ENCODE assay signal across 8 cellular contexts in the genomic region with DNA sequence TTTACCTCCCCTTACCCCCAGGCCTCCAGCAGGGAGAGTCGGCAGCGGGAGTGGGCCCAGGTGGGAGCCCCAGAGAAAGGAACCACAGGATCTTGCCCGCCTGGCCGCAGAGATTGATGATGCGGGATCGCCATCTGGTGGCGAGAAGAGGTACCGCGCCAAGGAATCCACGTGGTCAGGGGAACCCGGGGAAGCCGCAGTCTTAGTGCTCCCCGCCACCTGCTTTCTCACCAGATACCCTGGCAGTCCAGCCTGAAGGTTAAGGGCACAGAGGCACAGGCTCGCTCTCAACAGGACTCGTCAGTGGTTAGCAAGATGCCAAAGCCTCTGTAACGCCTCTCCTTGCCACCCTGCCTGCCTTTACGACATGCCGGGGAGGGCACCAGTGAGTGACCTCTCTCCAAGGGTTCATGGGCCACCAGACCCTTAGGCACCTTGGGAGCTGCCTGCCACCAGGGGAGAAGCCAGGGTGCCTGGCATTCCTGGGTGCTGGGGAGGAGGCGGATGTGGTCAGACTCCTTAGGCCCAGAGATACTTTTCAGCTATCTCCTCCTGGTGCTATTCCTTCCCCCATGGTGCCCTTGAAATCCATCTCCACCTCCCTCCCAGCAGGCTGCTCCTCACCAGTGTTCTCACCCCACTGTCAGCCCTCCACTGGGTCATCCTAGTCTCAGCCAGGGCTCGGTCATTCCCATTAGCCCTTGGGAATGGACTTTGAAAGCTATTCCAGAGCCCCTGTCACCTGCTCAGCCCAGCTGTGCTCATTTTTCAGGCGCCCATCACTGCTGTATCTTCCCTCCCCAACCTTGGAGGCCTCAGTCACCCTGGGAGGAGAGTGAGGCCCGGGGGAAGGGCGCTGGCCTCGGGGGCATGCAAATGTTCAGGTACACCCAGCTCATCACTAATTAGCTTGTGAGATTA. TPM values are rescaled to one million over a fixed set of nuclear protein-coding genes. Genes with fewer than 3 reads are reported as not detected.
DNase-seq lines count a peak whose midpoint lies in the region; ATAC-seq, FAIRE-seq and TF ChIP-seq lines count a peak whose summit lies in the region.

No MANE protein-coding gene starts in this region.

- FAIRE-seq in HepG2 (lab: Jason Lieb, UNC): peak; percentile 52

- in situ Hi-C loops in HepG2 (cut with HindIII; ENCODE audit: extremely low pct_ligation_motif_present, low pct_unique_long_range_greater_than_20kb): loop anchor here (5.0 kb wide), 2 partner anchors 39 to 99 kb away; partner anchors contain the start of gene AANAT

- TF ChIP-seq EP300 in HepG2 (IDR thresholded peaks at IDR 0.05; ENCODE audit: low read depth in 2 of 2, low read length in 2 of 2) (no peak), HepG2 (CRISPR knock-in tag; IDR thresholded peaks at IDR 0.05; ENCODE audit: borderline replicate concordance) (peak; percentile 52; the same call in 1 of the 2 replicates)

- no peaks in the 10 kb centered on the region for H3K9me3 Mint-ChIP-seq in HFFc6

- no peak overlapping the region for H3K27ac ChIP-seq in HepG2 (ENCODE audit: extremely low read length, insufficient read depth, low read length)

- H3K79me2 ChIP-seq in HepG2 (ENCODE audit: insufficient read depth, low read length): no peaks in the 10 kb centered on the region

- peaks cover 10% of the 10 kb centered on the region for H3K27me3 Mint-ChIP-seq in HFFc6 (ENCODE audit: insufficient read depth)

- peak overlapping the region; percentile 94 for H2AFZ ChIP-seq in HepG2 (ENCODE audit: low read length)

- TF ChIP-seq RAD21 in HepG2 (CRISPR knock-in tag; IDR thresholded peaks at IDR 0.05): peak; percentile 99

- peak overlapping the region in 2 of 3 experiments; percentile 27 to 73; a peak in 4 of 6 replicates for H3K4me3 ChIP-seq in HepG2 (replicated peaks in 1 of 3; ENCODE audit: insufficient read depth in 1 of 3, low read depth in 2 of 3, low read length in 3 of 3)

- POLR2A ChIA-PET in HepG2 (lab: Yijun Ruan, JAX): interaction anchor here (0.8 to 1.6 kb wide), 6 partner anchors 9 to 48 kb away, joined by 3 to 4 read pairs (median 3); partner anchors contain the start of gene AANAT

- no peaks in the 10 kb centered on the region for H4K20me1 ChIP-seq in HepG2 (ENCODE audit: insufficient read depth, low read length)

- no peaks in the 10 kb centered on the region for H3K36me3 ChIP-seq in HepG2 (replicated peaks in 1 of 2; ENCODE audit: control insufficient read depth in 1 of 2, insufficient read depth in 2 of 2, low read length in 2 of 2)

- H3K4me3 Mint-ChIP-seq in HFFc6: no peak overlapping the region

- no peak overlapping the region for H3K27ac Mint-ChIP-seq in HFFc6

- H3K9ac ChIP-seq in HepG2 (ENCODE audit: insufficient read depth, low read depth, low read length): peak overlapping the region; percentile 45; the same call in 1 of the 2 replicates

- WGBS in HepG2 (ENCODE audit: low lambda C conversion rate): 9% methylated on average over 11 of the region's 24 CpGs

- no peak for TF ChIP-seq POLR2A in HepG2 (IDR thresholded peaks at IDR 0.05; ENCODE audit: insufficient read depth in 1 of 2, low read depth in 2 of 2, low read length in 2 of 2)

- H3K4me2 ChIP-seq in HepG2 (ENCODE audit: low read depth, low read length): peak overlapping the region; percentile 96

- peaks cover 0 to 16% of the 10 kb centered on the region in 2 experiments; a peak in 4 of 5 replicates for H3K27me3 ChIP-seq in HepG2 (ENCODE audit: control insufficient read depth in 1 of 2, insufficient read depth in 2 of 2, low read length in 2 of 2)

- no peaks in the 10 kb centered on the region for H3K9me3 ChIP-seq in HepG2 (ENCODE audit: low read length)

- intact Hi-C loops in HepG2 (cut with micrococcal nuclease; ENCODE audit: unreplicated experiment): loop anchor here (1.0 kb wide), 3 partner anchors 40 to 98 kb away; no protein-coding TSS in a partner anchor

- BruUV-seq in HepG2 (replicated peaks; lab: Mats Ljungman, UMichigan): no TSS peak

- no peaks in the 10 kb centered on the region for H3K36me3 Mint-ChIP-seq in HFFc6 (ENCODE audit: low read depth)

- TF ChIP-seq CTCF in HFFc6 (IDR thresholded peaks at IDR 0.05) (peak; percentile 99), HepG2 (CRISPR knock-in tag; IDR thresholded peaks at IDR 0.05) (peak; percentile 100)

- peaks cover 56% of the 10 kb centered on the region for H3K4me1 ChIP-seq in HepG2 (ENCODE audit: insufficient read depth, low read length)

- ATAC-seq in HepG2 (peak; percentile 74), HG03378 (IDR thresholded peaks at IDR 0.05; ENCODE audit: unreplicated experiment) (no peak)

- CTCF ChIA-PET in HepG2 (lab: Yijun Ruan, JAX; ENCODE audit: low intra/inter-chr PET ratio, low total read pairs): interaction anchor here (1.2 to 4.5 kb wide), 7 partner anchors 32 to 98 kb away, joined by 4 to 86 read pairs (median 11); partner anchors contain the start of gene AANAT

- peaks cover 17% of the 10 kb centered on the region for H3K4me1 Mint-ChIP-seq in HFFc6 (ENCODE audit: low read depth)

- DNase-seq in DMS 273 treated with DMSO at 0.1 percent for 48 hours (lab: John Stamatoyannopoulos, UW): peak; percentile 38
- DNase-seq in HFFc6: peak; percentile 49
- DNase-seq in NCI-H524 treated with DMSO at 0.1 percent for 48 hours (lab: John Stamatoyannopoulos, UW): peak; percentile 65
- peak; percentile 92 for DNase-seq in activated CD4-positive, alpha-beta T cell treated with anti-CD3 and anti-CD28 coated beads for 48 hours
- peak; percentile 88 for DNase-seq in cerebellum (ENCODE audit: low spot score)
- peak; percentile 69 for DNase-seq in HepG2 (ENCODE audit: low spot score)
- DNase-seq in stimulated activated CD4-positive, alpha-beta T cell treated with anti-CD3 and anti-CD28 coated beads, TNF-alpha, amount 100 ng/mL, for 24 hours (ENCODE audit: low read depth in 3 of 3): peak; percentile 79 to 88 (median 81)

RNA-seq across cellular contexts. Expression of gene RHBDF2, which starts 5.4 kb away (rescaled TPM):
- total RNA-seq in HFFc6 (2021; fragmentation: NEBNext Ultra II Directional; extraction: Animal tissue kit (Norgen Biotek cat#: 25700)): 10 to 100 TPM in 2 of 6 experiments, 1 to 10 TPM in 4; 7.1 to 13.1 (median 9.4) TPM
- 2.4 TPM for total RNA-seq in cerebellum
- 4.2 and 7.8 TPM in 2 replicates for total RNA-seq in HepG2 (2016; rRNA removed; fragmentation: Illumina TruSeq; extraction: Trizol)
- 3.3 and 3.4 TPM in 2 replicates for total RNA-seq in HepG2 (2016; cell fraction: cytosol; rRNA removed; fragmentation: Illumina TruSeq; extraction: Trizol; ENCODE audit: low read depth)
- total RNA-seq in HepG2 (2016; cell fraction: insoluble cytoplasmic fraction; rRNA removed; fragmentation: Illumina TruSeq; extraction: Trizol): 2.8 and 8.6 TPM in 2 replicates
- total RNA-seq in HepG2 (2016; cell fraction: membrane; rRNA removed; fragmentation: Illumina TruSeq; extraction: Trizol): 3.2 and 3.5 TPM in 2 replicates
- total RNA-seq in HepG2 (2016; cell fraction: nucleus; rRNA removed; fragmentation: Illumina TruSeq; extraction: Trizol): 10.0 and 14.7 TPM in 2 replicates
- 24.2 and 27.6 TPM in 2 replicates for polyA plus RNA-seq in HepG2 (2011; rRNA removed)
- polyA plus RNA-seq in HepG2 (2011; cell fraction: cytosol; rRNA removed): 9.7 and 15.2 TPM in 2 replicates
- 96.1 and 124 TPM in 2 replicates for polyA plus RNA-seq in HepG2 (2011; cell fraction: nucleus; rRNA removed)
- 17.9 and 27.7 TPM in 2 replicates for polyA plus RNA-seq in HepG2 (2012)
- polyA plus RNA-seq in HepG2 (2016; cell fraction: cytosol; fragmentation: Illumina TruSeq; extraction: Trizol; ENCODE audit: low read depth): 1.2 and 1.5 TPM in 2 replicates
- polyA plus RNA-seq in HepG2 (2016; cell fraction: insoluble cytoplasmic fraction; fragmentation: Illumina TruSeq; extraction: Trizol; ENCODE audit: low read depth): 3.8 and 4.6 TPM in 2 replicates
- polyA plus RNA-seq in HepG2 (2016; cell fraction: membrane; fragmentation: Illumina TruSeq; extraction: Trizol; ENCODE audit: low read depth): 2.0 and 3.1 TPM in 2 replicates
- polyA plus RNA-seq in HepG2 (2016; cell fraction: nucleus; fragmentation: Illumina TruSeq; extraction: Trizol; ENCODE audit: insufficient read depth, low read depth): 23.9 and 27.3 TPM in 2 replicates
- 8.1 and 40.4 TPM in 2 replicates for polyA minus RNA-seq in HepG2 (2011; rRNA and poly(A)+ RNA removed; ENCODE audit: low replicate concordance)
- polyA minus RNA-seq in HepG2 (2011; cell fraction: cytosol; rRNA and poly(A)+ RNA removed): 12.8 and 13.5 TPM in 2 replicates
- polyA minus RNA-seq in HepG2 (2011; cell fraction: nucleus; rRNA and poly(A)+ RNA removed): 26.5 and 30.6 TPM in 2 replicates

RNA-seq across cellular contexts. Expression of gene CYGB, which starts 30.8 kb away (rescaled TPM):
- total RNA-seq in HFFc6 (2021; fragmentation: NEBNext Ultra II Directional; extraction: Animal tissue kit (Norgen Biotek cat#: 25700)): under 1 TPM; 0.26 to 0.66 (median 0.33) TPM
- total RNA-seq in cerebellum (5.6 TPM), HepG2 (2016; rRNA removed; fragmentation: Illumina TruSeq; extraction: Trizol) (27.1 and 28.9 TPM in 2 replicates)
- 5.2 and 8.2 TPM in 2 replicates for total RNA-seq in HepG2 (2016; cell fraction: cytosol; rRNA removed; fragmentation: Illumina TruSeq; extraction: Trizol; ENCODE audit: low read depth)
- total RNA-seq in HepG2 (2016; cell fraction: insoluble cytoplasmic fraction; rRNA removed; fragmentation: Illumina TruSeq; extraction: Trizol): 25.6 and 28.4 TPM in 2 replicates
- total RNA-seq in HepG2 (2016; cell fraction: membrane; rRNA removed; fragmentation: Illumina TruSeq; extraction: Trizol): 16.6 and 21.7 TPM in 2 replicates
- total RNA-seq in HepG2 (2016; cell fraction: nucleus; rRNA removed; fragmentation: Illumina TruSeq; extraction: Trizol): 14.7 and 17.2 TPM in 2 replicates
- 18.9 and 23.3 TPM in 2 replicates for polyA plus RNA-seq in HepG2 (2011; rRNA removed)
- 19.3 and 25.5 TPM in 2 replicates for polyA plus RNA-seq in HepG2 (2011; cell fraction: cytosol; rRNA removed)
- polyA plus RNA-seq in HepG2 (2011; cell fraction: nucleus; rRNA removed): 17.6 and 23.0 TPM in 2 replicates
- polyA plus RNA-seq in HepG2 (2012): 20.2 and 20.5 TPM in 2 replicates
- polyA plus RNA-seq in HepG2 (2016; cell fraction: cytosol; fragmentation: Illumina TruSeq; extraction: Trizol; ENCODE audit: low read depth): 6.2 and 7.9 TPM in 2 replicates
- polyA plus RNA-seq in HepG2 (2016; cell fraction: insoluble cytoplasmic fraction; fragmentation: Illumina TruSeq; extraction: Trizol; ENCODE audit: low read depth): 28.7 and 30.6 TPM in 2 replicates
- polyA plus RNA-seq in HepG2 (2016; cell fraction: membrane; fragmentation: Illumina TruSeq; extraction: Trizol; ENCODE audit: low read depth): 21.0 and 21.3 TPM in 2 replicates
- 24.9 and 26.1 TPM in 2 replicates for polyA plus RNA-seq in HepG2 (2016; cell fraction: nucleus; fragmentation: Illumina TruSeq; extraction: Trizol; ENCODE audit: insufficient read depth, low read depth)
- 0.26 and 16.8 TPM in 2 replicates for polyA minus RNA-seq in HepG2 (2011; rRNA and poly(A)+ RNA removed; ENCODE audit: low replicate concordance)
- 9.7 and 11.8 TPM in 2 replicates for polyA minus RNA-seq in HepG2 (2011; cell fraction: cytosol; rRNA and poly(A)+ RNA removed)
- polyA minus RNA-seq in HepG2 (2011; cell fraction: nucleus; rRNA and poly(A)+ RNA removed): 12.9 and 17.7 TPM in 2 replicates

RNA-seq across cellular contexts. Expression of gene PRCD, which starts 33.2 kb away (rescaled TPM):
- not detected for total RNA-seq in HFFc6 (2021; fragmentation: NEBNext Ultra II Directional; extraction: Animal tissue kit (Norgen Biotek cat#: 25700))
- total RNA-seq in cerebellum (5.7 TPM), HepG2 (2016; rRNA removed; fragmentation: Illumina TruSeq; extraction: Trizol) (0.52 TPM in 1 of 2 replicates, not detected in the other)
- not detected in 2 replicates for total RNA-seq in HepG2 (2016; cell fraction: cytosol; rRNA removed; fragmentation: Illumina TruSeq; extraction: Trizol; ENCODE audit: low read depth)
- total RNA-seq in HepG2 (2016; cell fraction: insoluble cytoplasmic fraction; rRNA removed; fragmentation: Illumina TruSeq; extraction: Trizol): 0.36 and 0.48 TPM in 2 replicates
- not detected in 2 replicates for total RNA-seq in HepG2 (2016; cell fraction: membrane; rRNA removed; fragmentation: Illumina TruSeq; extraction: Trizol)
- not detected in 2 replicates for total RNA-seq in HepG2 (2016; cell fraction: nucleus; rRNA removed; fragmentation: Illumina TruSeq; extraction: Trizol)
- polyA plus RNA-seq in HepG2 (2011; rRNA removed): 0.35 and 0.51 TPM in 2 replicates
- not detected in 2 replicates for polyA plus RNA-seq in HepG2 (2011; cell fraction: cytosol; rRNA removed)
- 0.06 TPM in 1 of 2 replicates, not detected in the other for polyA plus RNA-seq in HepG2 (2011; cell fraction: nucleus; rRNA removed)
- 0.61 and 0.71 TPM in 2 replicates for polyA plus RNA-seq in HepG2 (2012)
- polyA plus RNA-seq in HepG2 (2016; cell fraction: cytosol; fragmentation: Illumina TruSeq; extraction: Trizol; ENCODE audit: low read depth): 0.25 TPM in 1 of 2 replicates, not detected in the other
- not detected in 2 replicates for polyA plus RNA-seq in HepG2 (2016; cell fraction: insoluble cytoplasmic fraction; fragmentation: Illumina TruSeq; extraction: Trizol; ENCODE audit: low read depth)
- polyA plus RNA-seq in HepG2 (2016; cell fraction: membrane; fragmentation: Illumina TruSeq; extraction: Trizol; ENCODE audit: low read depth): not detected in 2 replicates
- not detected in 2 replicates for polyA plus RNA-seq in HepG2 (2016; cell fraction: nucleus; fragmentation: Illumina TruSeq; extraction: Trizol; ENCODE audit: insufficient read depth, low read depth)
- polyA minus RNA-seq in HepG2 (2011; rRNA and poly(A)+ RNA removed; ENCODE audit: low replicate concordance): 0.70 TPM in 1 of 2 replicates, not detected in the other
- not detected in 2 replicates for polyA minus RNA-seq in HepG2 (2011; cell fraction: cytosol; rRNA and poly(A)+ RNA removed)
- polyA minus RNA-seq in HepG2 (2011; cell fraction: nucleus; rRNA and poly(A)+ RNA removed): not detected in 2 replicates

RNA-seq across cellular contexts. Expression of gene AANAT, which starts 39.3 kb away (rescaled TPM):
- total RNA-seq in HFFc6 (2021; fragmentation: NEBNext Ultra II Directional; extraction: Animal tissue kit (Norgen Biotek cat#: 25700)): under 1 TPM in 1 of 6 experiments, not detected in 5; 0.21 TPM
- total RNA-seq in cerebellum (0.27 TPM), HepG2 (2016; rRNA removed; fragmentation: Illumina TruSeq; extraction: Trizol) (not detected in 2 replicates)
- not detected in 2 replicates for total RNA-seq in HepG2 (2016; cell fraction: cytosol; rRNA removed; fragmentation: Illumina TruSeq; extraction: Trizol; ENCODE audit: low read depth)
- not detected in 2 replicates for total RNA-seq in HepG2 (2016; cell fraction: insoluble cytoplasmic fraction; rRNA removed; fragmentation: Illumina TruSeq; extraction: Trizol)
- not detected in 2 replicates for total RNA-seq in HepG2 (2016; cell fraction: membrane; rRNA removed; fragmentation: Illumina TruSeq; extraction: Trizol)
- not detected in 2 replicates for total RNA-seq in HepG2 (2016; cell fraction: nucleus; rRNA removed; fragmentation: Illumina TruSeq; extraction: Trizol)
- 0.03 and 0.07 TPM in 2 replicates for polyA plus RNA-seq in HepG2 (2011; rRNA removed)
- not detected in 2 replicates for polyA plus RNA-seq in HepG2 (2011; cell fraction: cytosol; rRNA removed)
- polyA plus RNA-seq in HepG2 (2011; cell fraction: nucleus; rRNA removed): 0.23 and 0.42 TPM in 2 replicates
- polyA plus RNA-seq in HepG2 (2012): 0.31 TPM in 1 of 2 replicates, not detected in the other
- not detected in 2 replicates for polyA plus RNA-seq in HepG2 (2016; cell fraction: cytosol; fragmentation: Illumina TruSeq; extraction: Trizol; ENCODE audit: low read depth)
- not detected in 2 replicates for polyA plus RNA-seq in HepG2 (2016; cell fraction: insoluble cytoplasmic fraction; fragmentation: Illumina TruSeq; extraction: Trizol; ENCODE audit: low read depth)
- not detected in 2 replicates for polyA plus RNA-seq in HepG2 (2016; cell fraction: membrane; fragmentation: Illumina TruSeq; extraction: Trizol; ENCODE audit: low read depth)
- not detected in 2 replicates for polyA plus RNA-seq in HepG2 (2016; cell fraction: nucleus; fragmentation: Illumina TruSeq; extraction: Trizol; ENCODE audit: insufficient read depth, low read depth)
- not detected in 2 replicates for polyA minus RNA-seq in HepG2 (2011; rRNA and poly(A)+ RNA removed; ENCODE audit: low replicate concordance)
- polyA minus RNA-seq in HepG2 (2011; cell fraction: cytosol; rRNA and poly(A)+ RNA removed): not detected in 2 replicates
- polyA minus RNA-seq in HepG2 (2011; cell fraction: nucleus; rRNA and poly(A)+ RNA removed): not detected in 2 replicates

RNA-seq across cellular contexts. Expression of gene UBE2O, which starts 53.7 kb away (rescaled TPM):
- 10 to 100 TPM; 24.3 to 26.0 (median 24.5) TPM for total RNA-seq in HFFc6 (2021; fragmentation: NEBNext Ultra II Directional; extraction: Animal tissue kit (Norgen Biotek cat#: 25700))
- total RNA-seq in cerebellum (39.6 TPM), HepG2 (2016; rRNA removed; fragmentation: Illumina TruSeq; extraction: Trizol) (21.5 and 22.3 TPM in 2 replicates)
- total RNA-seq in HepG2 (2016; cell fraction: cytosol; rRNA removed; fragmentation: Illumina TruSeq; extraction: Trizol; ENCODE audit: low read depth): 2.7 and 3.0 TPM in 2 replicates
- 22.1 and 22.5 TPM in 2 replicates for total RNA-seq in HepG2 (2016; cell fraction: insoluble cytoplasmic fraction; rRNA removed; fragmentation: Illumina TruSeq; extraction: Trizol)
- total RNA-seq in HepG2 (2016; cell fraction: membrane; rRNA removed; fragmentation: Illumina TruSeq; extraction: Trizol): 7.2 and 8.1 TPM in 2 replicates
- 23.0 and 27.1 TPM in 2 replicates for total RNA-seq in HepG2 (2016; cell fraction: nucleus; rRNA removed; fragmentation: Illumina TruSeq; extraction: Trizol)
- 23.5 and 30.4 TPM in 2 replicates for polyA plus RNA-seq in HepG2 (2011; rRNA removed)
- polyA plus RNA-seq in HepG2 (2011; cell fraction: cytosol; rRNA removed): 11.6 and 11.8 TPM in 2 replicates
- 87.2 and 93.5 TPM in 2 replicates for polyA plus RNA-seq in HepG2 (2011; cell fraction: nucleus; rRNA removed)
- 28.0 and 29.8 TPM in 2 replicates for polyA plus RNA-seq in HepG2 (2012)
- 0.86 and 0.95 TPM in 2 replicates for polyA plus RNA-seq in HepG2 (2016; cell fraction: cytosol; fragmentation: Illumina TruSeq; extraction: Trizol; ENCODE audit: low read depth)
- 15.3 and 21.2 TPM in 2 replicates for polyA plus RNA-seq in HepG2 (2016; cell fraction: insoluble cytoplasmic fraction; fragmentation: Illumina TruSeq; extraction: Trizol; ENCODE audit: low read depth)
- 2.1 and 3.0 TPM in 2 replicates for polyA plus RNA-seq in HepG2 (2016; cell fraction: membrane; fragmentation: Illumina TruSeq; extraction: Trizol; ENCODE audit: low read depth)
- polyA plus RNA-seq in HepG2 (2016; cell fraction: nucleus; fragmentation: Illumina TruSeq; extraction: Trizol; ENCODE audit: insufficient read depth, low read depth): 66.1 and 73.3 TPM in 2 replicates
- 39.5 and 89.3 TPM in 2 replicates for polyA minus RNA-seq in HepG2 (2011; rRNA and poly(A)+ RNA removed; ENCODE audit: low replicate concordance)
- polyA minus RNA-seq in HepG2 (2011; cell fraction: cytosol; rRNA and poly(A)+ RNA removed): 31.1 and 31.4 TPM in 2 replicates
- 27.4 and 30.3 TPM in 2 replicates for polyA minus RNA-seq in HepG2 (2011; cell fraction: nucleus; rRNA and poly(A)+ RNA removed)

Comparison
In these comparisons a context has a peak if more than half of its experiments do, and no peak if none do; other contexts are left out.
1. DNase-seq: peak in every context shown above with its lines; median percentile 92 in activated CD4-positive, alpha-beta T cell treated with anti-CD3 and anti-CD28 coated beads for 48 hours; 88 in cerebellum; 81 in stimulated activated CD4-positive, alpha-beta T cell treated with anti-CD3 and anti-CD28 coated beads, TNF-alpha, amount 100 ng/mL, for 24 hours; 69 in HepG2; 65 in NCI-H524 treated with DMSO at 0.1 percent for 48 hours; 49 in HFFc6; 38 in DMS 273 treated with DMSO at 0.1 percent for 48 hours.